In the genomic region with DNA sequence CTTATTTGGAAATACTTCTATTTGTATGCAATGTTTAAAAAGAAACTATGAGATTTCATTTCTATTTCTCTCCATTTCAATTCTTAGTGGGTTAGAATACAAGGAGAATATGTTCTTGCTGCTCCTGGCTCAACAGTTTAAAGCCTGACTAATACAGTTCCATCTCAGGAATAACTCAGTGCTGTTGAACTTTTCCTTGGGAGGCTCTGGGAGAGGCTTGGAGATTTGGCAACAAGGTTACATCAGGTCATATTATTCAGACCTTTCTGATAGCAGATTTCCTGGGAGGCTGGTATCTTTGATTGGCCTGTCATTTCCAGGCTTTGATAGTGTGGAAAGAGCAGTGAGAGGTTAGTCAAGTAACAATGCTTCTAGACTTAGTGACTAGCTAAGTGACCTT, we compare ENCODE assay signal across 19 cellular contexts.
"Had no signal": no experiment of that assay in that cellular context is flagged by ENCODE, and none has a peak within 500 bp of the region (broad histone marks: within the 10 kb centered on the region; RNA-seq: fewer than 3 reads in every experiment).

No MANE protein-coding gene starts in this region.

- H3K9me3 ChIP-seq: esophagus muscularis mucosa, suprapubic skin, transverse colon had no signal

- FAIRE-seq: kidney had no signal

- H3K27me3 ChIP-seq: brain microvascular endothelial cell, esophagus muscularis mucosa, suprapubic skin, transverse colon had no signal

- DNase-seq: activated CD4-positive, alpha-beta T cell treated with anti-CD3 and anti-CD28 coated beads, Interleukin-2, amount 10 ng/mL, durations not matched to agents 24 days and 14 days; activated CD8-positive, alpha-beta T cell treated with anti-CD3 and anti-CD28 coated beads, Interleukin-2, amount 10 ng/mL, durations not matched to agents 7 days and 5 days; activated naive CD4-positive, alpha-beta T cell treated with Interleukin-2 at 50 U/mL for 16 hours; activated naive CD8-positive, alpha-beta T cell treated with anti-CD3 and anti-CD28 coated beads, Interleukin-2, amount 10 ng/mL, durations not matched to agents 7 days and 5 days; activated T-cell treated with anti-CD3 and anti-CD28 coated beads, Interleukin-2, amount 50 U/mL, for 24 hours; anterior cingulate cortex; brain microvascular endothelial cell; effector CD8-positive, alpha-beta T cell; foreskin melanocyte; head of caudate nucleus; kidney; naive B cell; stimulated activated CD4-positive, alpha-beta T cell treated with anti-CD3 and anti-CD28 coated beads, Interleukin-15, amount 100 ng/mL, for 24 hours; stimulated activated CD4-positive, alpha-beta T cell treated with anti-CD3 and anti-CD28 coated beads, Interleukin-2, amount 100 ng/mL, for 48 hours; transverse colon had no signal

- H3K4me3 ChIP-seq: esophagus muscularis mucosa, skin epidermis, suprapubic skin, transverse colon had no signal

- H3K4me1 ChIP-seq: esophagus muscularis mucosa had no signal

- ATAC-seq: activated CD8-positive, alpha-beta T cell treated with anti-CD3 and anti-CD28 coated beads, Interleukin-2, amount 10 ng/mL, durations not matched to agents 7 days and 5 days; left lobe of liver had no signal

- H3K36me3 ChIP-seq: brain microvascular endothelial cell, esophagus muscularis mucosa, suprapubic skin, transverse colon had no signal

- H3K27ac ChIP-seq: brain microvascular endothelial cell, suprapubic skin, transverse colon had no signal
